19 cellular contexts compared by ENCODE assay signal in the genomic region with DNA sequence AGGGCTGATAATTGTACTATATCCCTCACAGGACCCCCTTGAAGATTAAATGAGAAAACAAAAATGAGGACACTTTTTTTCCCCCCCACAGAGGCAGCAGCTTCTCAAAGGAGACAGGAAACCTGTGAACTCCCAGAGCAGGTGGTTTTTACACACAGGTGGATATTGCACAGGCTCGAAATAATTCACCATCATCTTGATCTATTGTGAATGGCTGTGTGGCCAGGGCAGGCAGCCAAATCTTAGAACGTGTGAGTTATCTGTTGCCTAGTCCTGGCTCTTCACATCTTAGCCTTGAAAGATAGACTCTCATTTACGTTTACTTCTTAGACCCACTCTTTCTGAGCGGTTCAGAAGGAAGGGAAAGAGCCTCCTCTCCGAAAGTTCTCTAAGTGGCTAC. TPM values are rescaled to one million over a fixed set of nuclear protein-coding genes. Genes with fewer than 3 reads are reported as not detected.
"Had no signal": no experiment of that assay in that cellular context is flagged by ENCODE, and none has a peak within 500 bp of the region (broad histone marks: within the 10 kb centered on the region; RNA-seq: fewer than 3 reads in every experiment).

No MANE protein-coding gene starts in this region.

- H3K27ac Mint-ChIP-seq: activated T-helper 1 cell treated with anti-CD3 and anti-CD28 coated beads, Interleukin-12 subunit alpha, Interleukin-12 subunit beta, Interleukin-2, Interleukin-4 antibody, amounts not matched to agents 30 ng/mL and 10 ng/mL and 1 ng/mL, durations not matched to agents 14 hours and 24 hours and 36 hours; T-helper 2 cell treated with Interferon-gamma antibody and Interleukin-4, amounts not matched to agents 5 μg/mL and 100 μg/mL, for 36 hours had no signal

- H3K4me3 ChIP-seq: heart right ventricle, lung, pancreas, sigmoid colon had no signal

- H3K27me3 ChIP-seq: heart right ventricle, pancreas, sigmoid colon had no signal

- DNase-seq: activated CD4-positive, alpha-beta T cell treated with anti-CD3 and anti-CD28 coated beads, Interleukin-2, amount 50 U/mL, for 1 hour; activated CD4-positive, CD25-positive, alpha-beta regulatory T cell; activated CD8-positive, alpha-beta memory T cell treated with anti-CD3 and anti-CD28 coated beads for 24 hours; activated naive CD4-positive, alpha-beta T cell; left colon; midbrain; pancreas; sigmoid colon; stimulated activated CD4-positive, alpha-beta T cell treated with anti-CD3 and anti-CD28 coated beads, Interleukin-12 subunit alpha, Interleukin-12 subunit beta, amount 100 ng/mL, for 4 hours; SW 1271; trophoblast cell had no signal

- H3K4me1 ChIP-seq: pancreas, sigmoid colon had no signal

- H3K9me3 ChIP-seq: heart right ventricle, pancreas, sigmoid colon had no signal

- H3K27ac ChIP-seq: heart right ventricle, pancreas, sigmoid colon had no signal

- H3K36me3 ChIP-seq: heart right ventricle, pancreas, sigmoid colon had no signal

- H3K4me3 Mint-ChIP-seq: activated T-helper 1 cell treated with anti-CD3 and anti-CD28 coated beads, Interleukin-12 subunit alpha, Interleukin-12 subunit beta, Interleukin-2, Interleukin-4 antibody, amounts not matched to agents 30 ng/mL and 10 ng/mL and 1 ng/mL, durations not matched to agents 14 hours and 24 hours and 36 hours; dendritic cell treated with granulocyte-macrophage colony-stimulating factor and Interleukin-4, amounts not matched to agents 40 ng/mL and 50 ng/mL, for 4 days had no signal

- H3K9me3 Mint-ChIP-seq: activated T-helper 1 cell treated with anti-CD3 and anti-CD28 coated beads, Interleukin-12 subunit alpha, Interleukin-12 subunit beta, Interleukin-2, Interleukin-4 antibody, amounts not matched to agents 30 ng/mL and 10 ng/mL and 1 ng/mL, durations not matched to agents 14 hours and 24 hours and 36 hours; dendritic cell treated with granulocyte-macrophage colony-stimulating factor and Interleukin-4, amounts not matched to agents 40 ng/mL and 50 ng/mL, for 4 days; T-helper 2 cell treated with Interferon-gamma antibody and Interleukin-4, amounts not matched to agents 5 μg/mL and 100 μg/mL, for 36 hours had no signal

RNA-seq across cellular contexts. Expression of a gene that starts 52.0 kb away (rescaled TPM):
- total RNA-seq: activated T-helper 1 cell treated with anti-CD3 and anti-CD28 coated beads, Interleukin-12 subunit alpha, Interleukin-12 subunit beta, Interleukin-2, Interleukin-4 antibody, amounts not matched to agents 30 ng/mL and 10 ng/mL and 1 ng/mL, durations not matched to agents 14 hours and 24 hours and 36 hours; astrocyte; bronchial epithelial cell; epithelial cell of proximal tubule had no signal
